8 cellular contexts compared by ENCODE assay signal in the genomic region with DNA sequence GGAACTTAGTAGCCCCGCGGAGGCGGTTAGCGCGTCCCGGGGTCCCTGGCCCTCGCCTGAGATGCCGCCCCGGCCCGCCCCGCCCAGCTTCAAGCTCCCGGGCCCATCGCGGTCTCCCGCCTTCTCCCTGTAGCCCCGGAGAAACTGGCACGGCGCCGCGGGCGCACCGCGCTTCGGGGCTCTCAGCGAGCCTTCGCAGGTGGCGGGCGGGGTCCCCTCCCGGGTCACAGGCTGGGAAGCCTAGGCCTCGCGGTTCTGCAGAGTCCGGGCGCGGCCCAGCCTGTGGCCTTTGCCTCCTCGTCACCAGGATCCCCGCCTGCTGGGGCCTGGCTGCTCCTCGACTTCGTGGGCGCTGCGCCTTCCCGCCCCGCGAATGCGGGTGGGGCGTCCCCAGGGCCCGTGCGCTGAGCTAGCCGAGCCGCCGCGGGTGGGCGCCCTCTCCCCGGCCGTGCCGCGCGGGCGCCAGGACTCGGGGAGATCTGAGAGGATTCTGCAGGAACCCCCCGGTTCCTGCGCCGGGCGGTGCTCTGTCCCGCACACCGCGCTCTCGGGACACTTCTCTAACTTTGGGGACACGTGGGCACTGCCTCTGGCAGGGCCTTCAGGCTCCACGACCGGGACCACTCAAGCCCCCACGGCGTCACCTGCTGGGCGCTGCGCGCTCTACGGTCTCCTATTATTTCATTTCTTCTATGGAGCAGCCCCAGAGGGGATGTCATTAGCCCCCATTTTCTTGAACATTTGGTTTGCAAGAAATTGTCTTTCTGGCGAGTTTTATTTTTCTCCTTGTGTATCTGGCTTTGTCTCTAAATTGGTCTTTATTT. TPM values are rescaled to one million over a fixed set of nuclear protein-coding genes. Genes with fewer than 3 reads are reported as not detected.
DNase-seq lines count a peak whose midpoint lies in the region; ATAC-seq lines count a peak whose summit lies in the region.

No MANE protein-coding gene starts in this region.

- no peaks in the 10 kb centered on the region for H3K9me3 ChIP-seq in iPS DF 6.9 (ENCODE audit: control insufficient read depth, insufficient read depth, low read length)

- WGBS in iPS DF 6.9 (ENCODE audit: insufficient coverage, insufficient read length): no CpG with 5 or more reads among the region's 77 CpGs

- 0 out of 2 replicates have a peak, but pooled peaks cover 1% of the 10 kb centered on the region for H3K4me1 ChIP-seq in iPS DF 6.9 (ENCODE audit: control insufficient read depth, insufficient read depth, low read length)

- H3K27me3 Mint-ChIP-seq in activated naive CD8-positive, alpha-beta T cell treated with anti-CD3 and anti-CD28 coated beads for 36 hours: peaks cover 9% of the 10 kb centered on the region

- H3K9me3 Mint-ChIP-seq in activated naive CD8-positive, alpha-beta T cell treated with anti-CD3 and anti-CD28 coated beads for 36 hours: no peaks in the 10 kb centered on the region

- DNase-seq in CMK (ENCODE audit: low read depth) (peak; percentile 33), HK-2 (ENCODE audit: unreplicated experiment) (peak; percentile 75), SK-N-DZ (ENCODE audit: low spot score) (peak; percentile 67), iPS DF 6.9 (ENCODE audit: low read depth, low spot score) (no peak), DMS79 treated with DMSO at 0.1 percent for 48 hours (lab: John Stamatoyannopoulos, UW) (no peak)
- peak; percentile 73 for DNase-seq in activated naive CD8-positive, alpha-beta T cell treated with anti-CD3 and anti-CD28 coated beads for 36 hours

- H3K36me3 ChIP-seq in iPS DF 6.9 (ENCODE audit: control insufficient read depth, insufficient read depth, low read length): no peaks in the 10 kb centered on the region

- H3K27me3 ChIP-seq in iPS DF 6.9 (ENCODE audit: control insufficient read depth, insufficient read depth, low read length): peaks cover 17% of the 10 kb centered on the region

- peak; percentile 35 for ATAC-seq in GM19467 (IDR thresholded peaks at IDR 0.05; ENCODE audit: unreplicated experiment)

- H3K27ac ChIP-seq in iPS DF 6.9 (ENCODE audit: low read length) (no peak overlapping the region), skin epidermis (peak overlapping the region; percentile 67 to 91 (median 86))

- peak overlapping the region; percentile 91 for H3K27ac Mint-ChIP-seq in activated naive CD8-positive, alpha-beta T cell treated with anti-CD3 and anti-CD28 coated beads for 36 hours

- peak overlapping the region; percentile 86 for H3K4me3 Mint-ChIP-seq in activated naive CD8-positive, alpha-beta T cell treated with anti-CD3 and anti-CD28 coated beads for 36 hours

- peaks cover 33% of the 10 kb centered on the region for H3K36me3 Mint-ChIP-seq in activated naive CD8-positive, alpha-beta T cell treated with anti-CD3 and anti-CD28 coated beads for 36 hours

- H3K4me1 Mint-ChIP-seq in activated naive CD8-positive, alpha-beta T cell treated with anti-CD3 and anti-CD28 coated beads for 36 hours: peaks cover 26% of the 10 kb centered on the region

- H3K4me3 ChIP-seq in iPS DF 6.9 (ENCODE audit: low read length) (peak overlapping the region; percentile 35; the same call in 1 of the 2 replicates), skin epidermis (peak overlapping the region; percentile 68 to 88 (median 81))

RNA-seq across cellular contexts. Expression of a gene that starts 0.7 kb away (rescaled TPM):
- 42.3 and 49.8 TPM in 2 replicates for polyA plus RNA-seq in SK-N-DZ (2014; cell fraction: cytosol; rRNA removed)
- polyA plus RNA-seq in SK-N-DZ (2014; cell fraction: nucleus; rRNA removed): 26.4 and 34.4 TPM in 2 replicates
- total RNA-seq in activated naive CD8-positive, alpha-beta T cell treated with anti-CD3 and anti-CD28 coated beads for 36 hours: 100 to 1,000 TPM; 273 to 294 TPM

RNA-seq across cellular contexts. Expression of a gene that starts 53.6 kb away (rescaled TPM):
- polyA plus RNA-seq in SK-N-DZ (2014; cell fraction: cytosol; rRNA removed): 57.1 and 68.3 TPM in 2 replicates
- polyA plus RNA-seq in SK-N-DZ (2014; cell fraction: nucleus; rRNA removed): 477 and 682 TPM in 2 replicates
- 100 to 1,000 TPM; 212 to 215 TPM for total RNA-seq in activated naive CD8-positive, alpha-beta T cell treated with anti-CD3 and anti-CD28 coated beads for 36 hours

Comparison
In these comparisons a context has a peak if more than half of its experiments do, and no peak if none do; other contexts are left out.
1. DNase-seq: peak in CMK (single experiment), HK-2 (single experiment), SK-N-DZ (single experiment) and activated naive CD8-positive, alpha-beta T cell treated with anti-CD3 and anti-CD28 coated beads for 36 hours (single experiment); none in iPS DF 6.9 (single experiment) and DMS79 treated with DMSO at 0.1 percent for 48 hours (single experiment).